Comparison of ENCODE assay signal across 34 cellular contexts in the genomic region with DNA sequence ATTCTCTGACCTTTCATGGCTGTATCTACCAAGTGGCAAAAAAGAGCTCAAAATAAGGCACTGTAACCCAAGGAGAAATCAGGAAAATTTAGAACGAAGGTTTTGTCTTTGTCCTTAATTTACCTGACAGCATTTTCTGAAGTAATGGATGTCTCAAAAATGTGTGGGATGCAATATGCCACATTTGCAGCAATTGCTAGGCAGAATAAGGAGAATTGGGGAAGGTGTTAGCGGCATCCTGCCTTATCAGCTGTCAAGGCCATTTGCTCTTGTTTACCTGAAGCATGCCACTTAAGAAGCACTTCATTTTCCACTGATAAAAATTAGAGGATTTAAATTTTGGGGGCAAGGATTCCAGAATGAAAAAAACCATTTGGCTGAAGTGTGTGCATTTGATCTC. TPM values are rescaled to one million over a fixed set of nuclear protein-coding genes. Genes with fewer than 3 reads are reported as not detected.
"Had no signal": no experiment of that assay in that cellular context is flagged by ENCODE, and none has a peak within 500 bp of the region (broad histone marks: within the 10 kb centered on the region; RNA-seq: fewer than 3 reads in every experiment).

No MANE protein-coding gene starts in this region.

- H3K27me3 ChIP-seq: adrenal gland, body of pancreas, brain microvascular endothelial cell, breast epithelium had no signal

- H3K27ac ChIP-seq: adrenal gland, body of pancreas, brain microvascular endothelial cell, breast epithelium, VCaP had no signal

- H3K36me3 ChIP-seq: adrenal gland, brain microvascular endothelial cell, breast epithelium had no signal

- FAIRE-seq: astrocyte, TTC549 had no signal

- DNase-seq: activated B cell treated with CpG ODN at 0.5 μM for 24 hours; activated CD4-positive, alpha-beta memory T cell treated with anti-CD3 and anti-CD28 coated beads for 36 hours; activated CD4-positive, alpha-beta T cell treated with anti-CD3 and anti-CD28 coated beads for 4 hours; activated CD4-positive, alpha-beta T cell treated with anti-CD3 and anti-CD28 coated beads, Interleukin-2, amount 10 ng/mL, durations not matched to agents 24 days and 14 days; activated CD4-positive, alpha-beta T cell treated with anti-CD3 and anti-CD28 coated beads, Interleukin-2, amount 50 U/mL, for 1 hour; activated CD4-positive, alpha-beta T cell treated with anti-CD3 and anti-CD28 coated beads, Interleukin-2, amount 50 U/mL, for 4 hours; activated CD4-positive, CD25-positive, alpha-beta regulatory T cell treated with anti-CD3 and anti-CD28 coated beads, Interleukin-2, amount 50 U/mL, for 72 hours; activated CD8-positive, alpha-beta memory T cell treated with anti-CD3 and anti-CD28 coated beads, Interleukin-2, amount 50 U/mL, for 4 hours; activated CD8-positive, alpha-beta T cell treated with anti-CD3 and anti-CD28 coated beads for 36 hours; activated effector memory CD4-positive, alpha-beta T cell treated with anti-CD3 and anti-CD28 coated beads, Interleukin-2, amount 50 U/mL, for 16 hours; activated gamma-delta T cell treated with Interleukin-2 at 50 U/mL for 16 hours; activated naive CD4-positive, alpha-beta T cell; activated naive CD4-positive, alpha-beta T cell treated with anti-CD3 and anti-CD28 coated beads for 36 hours; activated naive CD4-positive, alpha-beta T cell treated with anti-CD3 and anti-CD28 coated beads, Interleukin-2, amount 50 U/mL, for 16 hours; activated naive CD8-positive, alpha-beta T cell treated with anti-CD3 and anti-CD28 coated beads for 36 hours; activated T-cell treated with anti-CD3 and anti-CD28 coated beads for 4 hours; activated T-cell treated with anti-CD3 and anti-CD28 coated beads, Interleukin-2, amount 50 U/mL, for 1 hour; activated T-cell treated with anti-CD3 and anti-CD28 coated beads, Interleukin-2, amount 50 U/mL, for 4 hours; activated T-cell treated with anti-CD3 and anti-CD28 coated beads, Interleukin-2, amount 50 U/mL, for 72 hours; adrenal gland; amniotic stem cell; aorta; body of pancreas; brain microvascular endothelial cell; T-helper 1 cell; T-helper 2 cell; T-helper 9 cell had no signal

- ATAC-seq: activated CD8-positive, alpha-beta T cell treated with anti-CD3 and anti-CD28 coated beads for 36 hours; activated naive CD4-positive, alpha-beta T cell treated with anti-CD3 and anti-CD28 coated beads, Interleukin-2, amount 50 U/mL, for 72 hours; activated T-cell treated with anti-CD3 and anti-CD28 coated beads, Interleukin-2, amount 50 U/mL, for 4 hours; activated T-cell treated with anti-CD3 and anti-CD28 coated beads, Interleukin-2, amount 50 U/mL, for 72 hours; activated T-helper 17 cell treated with anti-CD3 and anti-CD28 coated beads, Interleukin-2, amount 50 U/mL, for 72 hours; body of pancreas had no signal

- H3K4me1 ChIP-seq: adrenal gland, body of pancreas, breast epithelium had no signal

- H3K4me3 ChIP-seq: adrenal gland, body of pancreas, breast epithelium had no signal

- H3K9me3 ChIP-seq: adrenal gland, body of pancreas, breast epithelium had no signal

RNA-seq across cellular contexts. Expression of a gene that starts 39.0 kb away (rescaled TPM):
- total RNA-seq: activated B cell treated with CpG ODN at 0.5 μM for 24 hours; activated CD4-positive, alpha-beta memory T cell treated with anti-CD3 and anti-CD28 coated beads for 36 hours; activated CD8-positive, alpha-beta memory T cell treated with anti-CD3 and anti-CD28 coated beads for 36 hours; activated T-cell treated with anti-CD3 and anti-CD28 coated beads, Interleukin-2, amount 50 U/mL, for 4 hours; activated T-helper 17 cell treated with anti-CD3 and anti-CD28 coated beads, Interleukin-2, amount 50 U/mL, for 72 hours had no signal
